8 cellular contexts compared by ENCODE assay signal in genomic region chr3:98602078-98602678, GRCh38. TPM values are rescaled to one million over a fixed set of nuclear protein-coding genes. Genes with fewer than 3 reads are reported as not detected.
DNase-seq lines count a peak whose midpoint lies in the region; ATAC-seq and FAIRE-seq lines count a peak whose summit lies in the region.

No MANE protein-coding gene starts in this region.

- no peak overlapping the region for H3K9ac ChIP-seq in mesendoderm (ENCODE audit: low read length)

- ATAC-seq in GM21723 (IDR thresholded peaks at IDR 0.05; ENCODE audit: unreplicated experiment): peak; percentile 77

- H2BK5ac ChIP-seq in mesendoderm (ENCODE audit: low read length): no peak overlapping the region

- H3K79me1 ChIP-seq in mesendoderm (ENCODE audit: low read length): no peaks in the 10 kb centered on the region

- no peak overlapping the region for H4K5ac ChIP-seq in mesendoderm (ENCODE audit: low read length)

- H2BK15ac ChIP-seq in mesendoderm (replicated peaks; ENCODE audit: low read depth): no peak overlapping the region

- H3K4me3 ChIP-seq in mesendoderm (ENCODE audit: low read length): no peak overlapping the region

- no peak overlapping the region for H2AK5ac ChIP-seq in mesendoderm (ENCODE audit: low read length)

- H3K18ac ChIP-seq in mesendoderm (ENCODE audit: low read length): no peak overlapping the region

- no peak overlapping the region for H3K23ac ChIP-seq in mesendoderm (ENCODE audit: low read length)

- no peak overlapping the region for H3K56ac ChIP-seq in mesendoderm (ENCODE audit: low read length)

- DNase-seq in EH (ENCODE audit: low read depth) (peak; percentile 66), HuH-7.5 (ENCODE audit: low spot score) (peak; percentile 34), RKO (ENCODE audit: low spot score) (peak; percentile 77), mesendoderm (peak; percentile 71), NCI-H128 (lab: John Stamatoyannopoulos, UW; ENCODE audit: unreplicated experiment) (no peak)

- H3K4me2 ChIP-seq in mesendoderm (ENCODE audit: low read length): no peak overlapping the region

- H3K27ac ChIP-seq in mesendoderm (ENCODE audit: low read depth, low read length): no peak overlapping the region

- WGBS in mesendoderm (ENCODE audit: extremely low coverage, insufficient coverage, low lambda C conversion rate): no CpG with 5 or more reads among the region's 4 CpGs

- FAIRE-seq in A204.1 (lab: Jason Lieb, UNC) (peak; percentile 95), endometrium (lab: Jason Lieb, UNC) (peak; percentile 82)

- no peaks in the 10 kb centered on the region for H3K4me1 ChIP-seq in mesendoderm (ENCODE audit: control insufficient read depth, low read depth, low read length)

- H3K27me3 ChIP-seq in mesendoderm (ENCODE audit: insufficient read depth, low read length, poor library complexity): no peaks in the 10 kb centered on the region

- no peak overlapping the region for H3K4ac ChIP-seq in mesendoderm (ENCODE audit: low read depth, low read length)

- no peak overlapping the region for H2BK120ac ChIP-seq in mesendoderm (ENCODE audit: low read depth, low read length)

- H3K79me2 ChIP-seq in mesendoderm (ENCODE audit: control insufficient read depth, insufficient read depth, low read length): no peaks in the 10 kb centered on the region

- H3K36me3 ChIP-seq in mesendoderm (ENCODE audit: control insufficient read depth, insufficient read depth, low read length): no peaks in the 10 kb centered on the region

- H4K8ac ChIP-seq in mesendoderm (ENCODE audit: low read depth, low read length): no peak overlapping the region

RNA-seq across cellular contexts. Expression of gene CPOX, which starts 8.8 kb away (rescaled TPM):
- 11.0 TPM for polyA plus RNA-seq in mesendoderm (2013, experiment 1 of 2)
- polyA plus RNA-seq in mesendoderm (2013, experiment 2 of 2): 11.1 TPM
